31 cellular contexts compared by ENCODE assay signal in genomic region chr9:126925876-126926275, GRCh38.
"Had no signal": no experiment of that assay in that cellular context is flagged by ENCODE, and none has a peak within 500 bp of the region (broad histone marks: within the 10 kb centered on the region; RNA-seq: fewer than 3 reads in every experiment).

No MANE protein-coding gene starts in this region.

- DNase-seq: activated CD4-positive, alpha-beta T cell treated with anti-CD3 and anti-CD28 coated beads for 48 hours; activated CD4-positive, alpha-beta T cell treated with anti-CD3 and anti-CD28 coated beads, Interleukin-2, amount 50 U/mL, for 48 hours; activated CD8-positive, alpha-beta memory T cell treated with anti-CD3 and anti-CD28 coated beads, Interleukin-2, amount 50 U/mL, for 4 hours; activated naive CD4-positive, alpha-beta T cell treated with anti-CD3 and anti-CD28 coated beads for 36 hours; activated naive CD8-positive, alpha-beta T cell treated with anti-CD3 and anti-CD28 coated beads for 36 hours; activated T-cell treated with anti-CD3 and anti-CD28 coated beads, Interleukin-2, amount 50 U/mL, for 1 hour; adrenal gland; aorta; cerebellar nuclear complex; colonic mucosa; effector CD8-positive, alpha-beta T cell; esophagus squamous epithelium; foreskin melanocyte; heart right ventricle; left lung; mucosa of descending colon; stimulated activated CD4-positive, alpha-beta T cell treated with anti-CD3 and anti-CD28 coated beads, Interleukin-4, amount 100 ng/mL, for 4 hours; stimulated activated CD8-positive, alpha-beta memory T cell treated with anti-CD3 and anti-CD28 coated beads, Interleukin-4, amount 100 ng/mL, for 48 hours; stimulated activated naive CD8-positive, alpha-beta T cell treated with anti-CD3 and anti-CD28 coated beads, Interleukin-15, amount 100 ng/mL, for 72 hours; substantia nigra; T-helper 9 cell; thyroid gland; upper lobe of left lung had no signal

- H3K27ac ChIP-seq: adrenal gland, cardiac muscle cell, colonic mucosa, epithelial cell of prostate, esophagus squamous epithelium, heart right ventricle, left lung, skin epidermis, thyroid gland, upper lobe of left lung, vagina, VCaP had no signal

- H3K36me3 ChIP-seq: adrenal gland, cardiac muscle cell, colonic mucosa, esophagus squamous epithelium, heart right ventricle, left lung, thyroid gland, upper lobe of left lung, vagina had no signal

- H3K9me3 ChIP-seq: adrenal gland, colonic mucosa, esophagus squamous epithelium, heart right ventricle, left lung, mucosa of descending colon, thyroid gland, upper lobe of left lung, vagina had no signal

- H3K27me3 ChIP-seq: adrenal gland, cardiac muscle cell, colonic mucosa, esophagus squamous epithelium, heart right ventricle, left lung, thyroid gland, upper lobe of left lung, vagina had no signal

- H3K4me3 ChIP-seq: adrenal gland, cardiac muscle cell, colonic mucosa, esophagus squamous epithelium, heart right ventricle, left lung, lung, mucosa of descending colon, skin epidermis, thyroid gland, upper lobe of left lung, vagina had no signal

- ATAC-seq: activated CD4-positive, CD25-positive, alpha-beta regulatory T cell treated with anti-CD3 and anti-CD28 coated beads, Interleukin-2, amount 50 U/mL, for 24 hours; heart right ventricle; left lung; mucosa of descending colon; stimulated activated memory B cell treated with anti-CD40 and anti-IgM and Interleukin-4, amounts not matched to agents 10 μg/mL and 1 μg/mL and 100 μg/mL, for 72 hours; stimulated activated naive CD8-positive, alpha-beta T cell treated with anti-CD3 and anti-CD28 coated beads, Interleukin-15, amount 100 ng/mL, for 72 hours had no signal

- H3K4me1 ChIP-seq: adrenal gland, colonic mucosa, esophagus squamous epithelium, heart right ventricle, left lung, upper lobe of left lung, vagina had no signal
